ENCODE assay signal across 10 cellular contexts in genomic region chr1:222616535-222616934, GRCh38. TPM values are rescaled to one million over a fixed set of nuclear protein-coding genes. Genes with fewer than 3 reads are reported as not detected.
DNase-seq lines count a peak whose midpoint lies in the region; ATAC-seq, FAIRE-seq and TF ChIP-seq lines count a peak whose summit lies in the region.
"Had no signal": no experiment of that assay in that cellular context is flagged by ENCODE, and none has a peak within 500 bp of the region (broad histone marks: within the 10 kb centered on the region; RNA-seq: fewer than 3 reads in every experiment).

No MANE protein-coding gene starts in this region.

- peak overlapping the region; percentile 92 for H3K27ac Mint-ChIP-seq in CD4-positive, alpha-beta T cell
- H3K27ac Mint-ChIP-seq in IgD-negative memory B cell (peak overlapping the region; percentile 92 to 95 (median 94)), natural killer cell (peak overlapping the region; percentile 87 to 96)

- H3K4me3 Mint-ChIP-seq in CD4-positive, alpha-beta T cell, result peak overlapping the region; percentile 94
- H3K4me3 Mint-ChIP-seq in IgD-negative memory B cell (peak overlapping the region; percentile 88 to 97 (median 96)), natural killer cell (peak overlapping the region; percentile 90)

- H3K4me1 ChIP-seq in H1 (replicated peaks in 1 of 4; ENCODE audit: control insufficient read depth in 3 of 4, insufficient read depth in 4 of 4, low read length in 3 of 4) (peaks cover 0 to 4% (median 1%) of the 10 kb centered on the region in 4 experiments; a peak in 3 of 7 replicates), tibial nerve (peaks cover 0 to 29% (median 4%) of the 10 kb centered on the region in 4 donors)

- H3K27me3 ChIP-seq in CD4-positive, alpha-beta T cell (ENCODE audit: control insufficient read depth, insufficient read depth, low read length), result no peaks in the 10 kb centered on the region
- H3K27me3 ChIP-seq in H1 (replicated peaks in 1 of 4; ENCODE audit: control insufficient read depth in 3 of 4, extremely low read depth in 1 of 4, insufficient read depth in 3 of 4, low read length in 3 of 4) (no peaks in the 10 kb centered on the region), tibial nerve (peaks cover 0 to 4% of the 10 kb centered on the region in 2 donors)

- no peak overlapping the region for H2BK120ac ChIP-seq in H1 (replicated peaks; ENCODE audit: low read depth, low read length)

- H4K5ac ChIP-seq in H1 (ENCODE audit: insufficient read length, low read depth, low read length), result no peak overlapping the region

- peaks cover 0 to 32% of the 10 kb centered on the region in 2 experiments; a peak in 3 of 4 replicates for H3K79me2 ChIP-seq in H1 (ENCODE audit: control insufficient read depth in 1 of 2, insufficient read depth in 2 of 2, low read length in 2 of 2)

- TF ChIP-seq CTCF in CD4-positive, alpha-beta T cell (IDR thresholded peaks at IDR 0.05), result no peak
- TF ChIP-seq CTCF in H1 (IDR thresholded peaks at IDR 0.05; ENCODE audit: control extremely low read depth in 1 of 3, insufficient read depth in 1 of 3, low read depth in 1 of 3, low read length in 3 of 3) (no peak), natural killer cell (IDR thresholded peaks at IDR 0.05) (no peak), RWPE1 (conservative IDR thresholded peaks at IDR 0.05; ENCODE audit: low read depth) (no peak), tibial nerve (IDR thresholded peaks at IDR 0.05) (no peak)

- H3K14ac ChIP-seq in H1 (ENCODE audit: insufficient read length), result no peak overlapping the region

- peaks cover 36% of the 10 kb centered on the region for H3K36me3 Mint-ChIP-seq in CD4-positive, alpha-beta T cell (ENCODE audit: low read depth)
- H3K36me3 Mint-ChIP-seq in IgD-negative memory B cell (no peaks in the 10 kb centered on the region), natural killer cell (no peaks in the 10 kb centered on the region)

- ATAC-seq in CD4-positive, alpha-beta T cell (ENCODE audit: poor library complexity), result no peak
- ATAC-seq in natural killer cell, result no peak

- no peak for FAIRE-seq in H1 (lab: Jason Lieb, UNC)

- peaks cover 6% of the 10 kb centered on the region for H3K79me1 ChIP-seq in H1 (ENCODE audit: low read depth, low read length)

- H3K23ac ChIP-seq in H1 (ENCODE audit: insufficient read length), result no peak overlapping the region

- no peak overlapping the region for H3K18ac ChIP-seq in H1 (ENCODE audit: extremely low read depth, low read length)

- no peak overlapping the region for H2BK20ac ChIP-seq in H1 (ENCODE audit: low read length)

- CTCF ChIA-PET in CD4-positive, alpha-beta T cell (lab: Charles Lee), result interaction anchor here (1.1 to 1.2 kb wide), 2 partner anchors 18 to 30 kb away, joined by 3 read pairs; no protein-coding TSS in a partner anchor
- CTCF ChIA-PET in H1 (lab: Charles Lee; ENCODE audit: partially characterized antibody) (interaction anchor here (1.6 to 1.7 kb wide), 2 partner anchors 18 to 162 kb away, joined by 4 to 7 read pairs; no protein-coding TSS in a partner anchor), RWPE1 (lab: Yijun Ruan, JAX) (no interaction called here)

- H3K9me3 Mint-ChIP-seq in CD4-positive, alpha-beta T cell, result no peaks in the 10 kb centered on the region
- H3K9me3 Mint-ChIP-seq in IgD-negative memory B cell, result no peaks in the 10 kb centered on the region
- no peaks in the 10 kb centered on the region for H3K9me3 Mint-ChIP-seq in natural killer cell

- no peak for TF ChIP-seq POLR2A in H1 (IDR thresholded peaks at IDR 0.05; ENCODE audit: control extremely low read depth in 1 of 2, low read depth in 2 of 2, low read length in 2 of 2)
- no peak for TF ChIP-seq POLR2A in tibial nerve (IDR thresholded peaks at IDR 0.05)

- peaks cover 40% of the 10 kb centered on the region for H3K4me1 Mint-ChIP-seq in CD4-positive, alpha-beta T cell (ENCODE audit: low read depth)
- peaks cover 10 to 25% (median 22%) of the 10 kb centered on the region in 3 donors for H3K4me1 Mint-ChIP-seq in IgD-negative memory B cell
- peaks cover 23 to 26% of the 10 kb centered on the region in 2 donors for H3K4me1 Mint-ChIP-seq in natural killer cell

- peaks cover 11% of the 10 kb centered on the region for H3K23me2 ChIP-seq in H1 (ENCODE audit: low read depth, low read length)

- DNase-seq in CD4-positive, alpha-beta T cell, result no peak
- DNase-seq in H1 (ENCODE audit: low read depth in 1 of 2, low spot score in 2 of 2) (no peak), natural killer cell (no peak), iPS-NIHi11 (ENCODE audit: low spot score) (no peak), RWPE1 (ENCODE audit: low spot score) (no peak), tibial nerve (ENCODE audit: low spot score in 2 of 2) (no peak), NCI-H2227 (lab: John Stamatoyannopoulos, UW; ENCODE audit: unreplicated experiment) (no peak)
- DNase-seq: KBM-7; stimulated activated CD4-positive, alpha-beta T cell treated with anti-CD3 and anti-CD28 coated beads, Interleukin-15, amount 100 ng/mL, for 24 hours had no signal

- no peak overlapping the region for H3K9ac ChIP-seq in H1 (replicated peaks in 1 of 4; ENCODE audit: extremely low read depth in 1 of 4, low read depth in 3 of 4, low read length in 3 of 4)

- intact Hi-C loops in CD4-positive, alpha-beta T cell (cut with DNase I, micrococcal nuclease), result loop anchor here (5.0 to 10.0 kb wide), 3 partner anchors 36 to 872 kb away; partner anchors contain the start of gene DUSP10 (in 1 of the 2)
- intact Hi-C loops in natural killer cell (cut with micrococcal nuclease), result no loop called here

- H3K36me3 ChIP-seq in H1 (ENCODE audit: control insufficient read depth in 2 of 4, insufficient read depth in 4 of 4, low read length in 3 of 4), result no peaks in the 10 kb centered on the region
- no peaks in the 10 kb centered on the region for H3K36me3 ChIP-seq in tibial nerve

- H2BK15ac ChIP-seq in H1 (ENCODE audit: low read length), result no peak overlapping the region

- H4K91ac ChIP-seq in H1 (replicated peaks; ENCODE audit: insufficient read length, low read length), result no peak overlapping the region

- H2AFZ ChIP-seq in H1 (ENCODE audit: low read length), result 0 out of 2 replicates have a peak overlapping the region, but pooled peaks have one; percentile 18

- H2AK5ac ChIP-seq in H1 (ENCODE audit: low read depth, low read length), result no peak overlapping the region

- no peaks in the 10 kb centered on the region for H3K9me3 ChIP-seq in CD4-positive, alpha-beta T cell (ENCODE audit: control insufficient read depth, low read length)
- H3K9me3 ChIP-seq in H1 (ENCODE audit: insufficient read depth in 2 of 2, low read depth in 1 of 2, low read length in 1 of 2), result no peaks in the 10 kb centered on the region
- no peaks in the 10 kb centered on the region for H3K9me3 ChIP-seq in tibial nerve

- TF ChIP-seq RAD21 in H1 (IDR thresholded peaks at IDR 0.05 in 1 of 2, conservative IDR thresholded peaks at IDR 0.05 in 1 of 2; ENCODE audit: low read depth in 2 of 2, low read length in 2 of 2), result no peak

- WGBS in H1 (ENCODE audit: extremely low coverage in 1 of 2, insufficient coverage in 1 of 2, insufficient read length in 1 of 2, insufficient replicate concordance in 2 of 2, low coverage in 1 of 2, low lambda C conversion rate in 2 of 2, missing lambda C conversion rate in 1 of 2), 2 experiments, result 89% methylated on average over 5 of the region's 5 CpGs; no CpG with 5 or more reads in 1 of the 2 experiments
- 60 to 68% methylated on average over 5 of the region's 5 CpGs for WGBS in tibial nerve, 2 donors

- no peak overlapping the region for H3K56ac ChIP-seq in H1 (replicated peaks; ENCODE audit: insufficient read length, low read depth, low read length)

- H3K4ac ChIP-seq in H1 (replicated peaks; ENCODE audit: insufficient read length, low read depth, low read length), result no peak overlapping the region

- TF ChIP-seq EP300 in H1 (IDR thresholded peaks at IDR 0.05; ENCODE audit: borderline replicate concordance in 1 of 2, low read depth in 2 of 2, low read length in 2 of 2) (no peak), tibial nerve (IDR thresholded peaks at IDR 0.05) (no peak)

- H3K27ac ChIP-seq in CD4-positive, alpha-beta T cell (ENCODE audit: low read depth, low read length), result no peak overlapping the region
- H3K27ac ChIP-seq in H1 (ENCODE audit: low read depth, low read length) (no peak overlapping the region), RWPE1 (no peak overlapping the region), tibial nerve (peak overlapping the region in 1 of 4 donors; percentile 87)

- H3K4me2 ChIP-seq in H1 (ENCODE audit: insufficient read depth in 1 of 2, low read depth in 2 of 2, low read length in 2 of 2), result peak overlapping the region; percentile 88; a peak in 1 of 4 replicates

- no peak overlapping the region for H2BK5ac ChIP-seq in H1 (ENCODE audit: low read depth, low read length)

- peaks cover 2 to 7% of the 10 kb centered on the region in 2 experiments for H4K20me1 ChIP-seq in H1 (replicated peaks in 1 of 2; ENCODE audit: control insufficient read depth in 1 of 2, insufficient read depth in 2 of 2, low read length in 2 of 2)

- H3K4me3 ChIP-seq in H1 (ENCODE audit: extremely low read depth in 1 of 4, insufficient read depth in 2 of 4, low read depth in 3 of 4, low read length in 4 of 4) (0 out of 8 replicates have a peak overlapping the region, but pooled peaks of 1 of the 4 experiments have one; percentile 91), tibial nerve (no peak overlapping the region)

- H3K27me3 Mint-ChIP-seq in CD4-positive, alpha-beta T cell, result peaks cover 38% of the 10 kb centered on the region
- H3K27me3 Mint-ChIP-seq in IgD-negative memory B cell (peaks cover 2% of the 10 kb centered on the region), natural killer cell (ENCODE audit: low read depth in 2 of 2) (peaks cover 36 to 49% of the 10 kb centered on the region in 2 donors)

- POLR2A ChIA-PET in CD4-positive, alpha-beta T cell (lab: Charles Lee), result interaction anchor here (0.6 to 2.0 kb wide), 5 partner anchors 27 to 883 kb away, joined by 3 to 11 read pairs (median 6); partner anchors contain the start of genes AIDA, BROX and TAF1A
- POLR2A ChIA-PET in H1 (lab: Charles Lee; ENCODE audit: partially characterized antibody), result no interaction called here
- POLR2A ChIA-PET in RWPE1 (lab: Yijun Ruan, JAX; ENCODE audit: low non-redundant PET), result no interaction called here

- no peak overlapping the region for H2BK12ac ChIP-seq in H1 (ENCODE audit: low read depth, low read length)

- no peak overlapping the region for H4K8ac ChIP-seq in H1 (ENCODE audit: extremely low read depth, insufficient read depth, low read length)

RNA-seq across cellular contexts. Expression of gene MIA3, which starts 1.4 kb away (rescaled TPM):
- 100 to 1,000 TPM; 123 to 135 TPM for total RNA-seq in CD4-positive, alpha-beta T cell
- polyA plus RNA-seq in IgD-negative memory B cell (61.3 TPM), H1 (2011; rRNA removed) (105 and 120 TPM in 2 replicates)
- total RNA-seq in H1 (2021; fragmentation: NEBNext Ultra II Directional; extraction: Animal tissue kit (Norgen Biotek cat#: 25700)), result 67.5 and 69.0 TPM in 2 replicates
- 38.2 TPM for polyA plus RNA-seq in H1 (2011; cell fraction: cytosol; rRNA removed)
- 212 TPM for polyA plus RNA-seq in H1 (2011; cell fraction: nucleus; rRNA removed)
- 36.1 to 54.9 TPM (median 44.4 TPM) in 4 replicates for polyA plus RNA-seq in H1 (2012, experiment 1 of 2)
- 1.0 TPM for polyA plus RNA-seq in H1 (2012, experiment 2 of 2)
- 56.9 TPM for polyA plus RNA-seq in H1 (2013, experiment 1 of 2)
- 56.2 TPM for polyA plus RNA-seq in H1 (2013, experiment 2 of 2)
- polyA minus RNA-seq in H1 (2011; rRNA and poly(A)+ RNA removed), result 75.4 and 83.1 TPM in 2 replicates
- polyA minus RNA-seq in H1 (2011; cell fraction: cytosol; rRNA and poly(A)+ RNA removed), result 24.9 TPM
- polyA minus RNA-seq in H1 (2011; cell fraction: nucleus; rRNA and poly(A)+ RNA removed), result 86.0 TPM
- total RNA-seq in natural killer cell (10 to 100 TPM; 87.0 to 98.8 (median 94.0) TPM), tibial nerve (10 to 100 TPM; 30.4 to 91.5 (median 61.0) TPM)

RNA-seq across cellular contexts. Expression of gene TAF1A, which starts 26.8 kb away (rescaled TPM):
- 1 to 10 TPM; 3.3 to 4.1 TPM for total RNA-seq in CD4-positive, alpha-beta T cell
- polyA plus RNA-seq in IgD-negative memory B cell (13.9 TPM), H1 (2011; rRNA removed) (2.1 and 3.3 TPM in 2 replicates)
- 15.9 and 16.7 TPM in 2 replicates for total RNA-seq in H1 (2021; fragmentation: NEBNext Ultra II Directional; extraction: Animal tissue kit (Norgen Biotek cat#: 25700))
- 4.2 TPM for polyA plus RNA-seq in H1 (2011; cell fraction: cytosol; rRNA removed)
- polyA plus RNA-seq in H1 (2011; cell fraction: nucleus; rRNA removed), result 2.0 TPM
- polyA plus RNA-seq in H1 (2012, experiment 1 of 2), result 7.8 to 16.7 TPM (median 8.9 TPM) in 4 replicates
- 1.5 TPM for polyA plus RNA-seq in H1 (2012, experiment 2 of 2)
- polyA plus RNA-seq in H1 (2013, experiment 1 of 2), result 6.4 TPM
- 6.5 TPM for polyA plus RNA-seq in H1 (2013, experiment 2 of 2)
- polyA minus RNA-seq in H1 (2011; rRNA and poly(A)+ RNA removed), result 3.1 and 3.5 TPM in 2 replicates
- polyA minus RNA-seq in H1 (2011; cell fraction: cytosol; rRNA and poly(A)+ RNA removed), result 8.3 TPM
- 9.8 TPM for polyA minus RNA-seq in H1 (2011; cell fraction: nucleus; rRNA and poly(A)+ RNA removed)
- total RNA-seq in natural killer cell (10 to 100 TPM in 1 of 3 donors, 1 to 10 TPM in 2; 5.2 to 10.4 (median 7.1) TPM), tibial nerve (10 to 100 TPM in 1 of 4 donors, 1 to 10 TPM in 3; 3.9 to 14.4 (median 8.0) TPM)
